14 cellular contexts compared by ENCODE assay signal in genomic region chr2:159265171-159265576, GRCh38. TPM values are rescaled to one million over a fixed set of nuclear protein-coding genes. Genes with fewer than 3 reads are reported as not detected.
DNase-seq lines count a peak whose midpoint lies in the region; ATAC-seq, FAIRE-seq and TF ChIP-seq lines count a peak whose summit lies in the region.
"Had no signal": no experiment of that assay in that cellular context is flagged by ENCODE, and none has a peak within 500 bp of the region (broad histone marks: within the 10 kb centered on the region; RNA-seq: fewer than 3 reads in every experiment).

No MANE protein-coding gene starts in this region.

- DNase-seq in GM23248 (peak; percentile 9), OCI-M1 (lab: John Stamatoyannopoulos, UW) (peak; percentile 32), epithelial cell of proximal tubule (ENCODE audit: low read depth) (peak; percentile 20), non-pigmented ciliary epithelial cell (ENCODE audit: low read depth) (peak; percentile 43), osteoblast (ENCODE audit: insufficient read length, low spot score, missing footprints) (no peak), gastrocnemius medialis (no peak), D721Med (ENCODE audit: insufficient read length, low spot score) (no peak)
- DNase-seq: activated naive CD4-positive, alpha-beta T cell treated with Interleukin-2 at 50 U/mL for 16 hours; CD8-positive, alpha-beta T cell; foreskin fibroblast; NCI-H1092; NCI-H524 treated with DMSO at 0.1 percent for 48 hours; Right ventricle myocardium superior had no signal

- 18 to 31% methylated on average over 1 of the region's 1 CpG for WGBS in GM23248 (ENCODE audit: low coverage in 1 of 2, low lambda C conversion rate in 2 of 2, missing lambda C conversion rate in 2 of 2), 2 experiments

- H3K9me2 ChIP-seq in GM23248 (ENCODE audit: insufficient read depth), result no peaks in the 10 kb centered on the region

- H3K27ac ChIP-seq in GM23248 (no peak overlapping the region), osteoblast (ENCODE audit: low read depth, low read length) (no peak overlapping the region), gastrocnemius medialis (no peak overlapping the region)

- H3K4me1 ChIP-seq in GM23248 (ENCODE audit: insufficient read depth) (no peaks in the 10 kb centered on the region), osteoblast (ENCODE audit: insufficient read depth, low read length) (peaks cover 4% of the 10 kb centered on the region), gastrocnemius medialis (no peaks in the 10 kb centered on the region)

- FAIRE-seq in D721Med (lab: Jason Lieb, UNC), result no peak
- FAIRE-seq: keratinocyte had no signal

- H3K27me3 ChIP-seq in GM23248 (replicated peaks; ENCODE audit: insufficient read depth) (no peaks in the 10 kb centered on the region), osteoblast (ENCODE audit: insufficient read depth, low read length) (no peaks in the 10 kb centered on the region), gastrocnemius medialis (no peaks in the 10 kb centered on the region)

- H4K20me1 ChIP-seq in GM23248 (ENCODE audit: insufficient read depth), result no peaks in the 10 kb centered on the region
- no peaks in the 10 kb centered on the region for H4K20me1 ChIP-seq in osteoblast (ENCODE audit: insufficient read depth, low read length)

- TF ChIP-seq CTCF in epithelial cell of proximal tubule (conservative IDR thresholded peaks at IDR 0.05; ENCODE audit: low read depth, low read length) (no peak), osteoblast (IDR thresholded peaks at IDR 0.05; ENCODE audit: extremely low read depth, low read depth, low read length) (no peak), gastrocnemius medialis (IDR thresholded peaks at IDR 0.05 in 4 of 5, conservative IDR thresholded peaks at IDR 0.05 in 1 of 5) (no peak), D721Med (IDR thresholded peaks at IDR 0.05; ENCODE audit: insufficient read depth, missing control alignments) (no peak)

- H3K4me2 ChIP-seq in GM23248 (ENCODE audit: unreplicated experiment) (no peak overlapping the region), osteoblast (ENCODE audit: insufficient read depth, low read length) (no peak overlapping the region)

- H3K4me3 ChIP-seq in GM23248, result no peak overlapping the region
- H3K4me3 ChIP-seq in epithelial cell of proximal tubule (ENCODE audit: low read depth, low read length), result no peak overlapping the region
- no peak overlapping the region for H3K4me3 ChIP-seq in osteoblast (ENCODE audit: insufficient read depth, low read length)
- no peak overlapping the region for H3K4me3 ChIP-seq in gastrocnemius medialis

- intact Hi-C loops in gastrocnemius medialis (cut with DNase I; ENCODE audit: low total_unique reads), result no loop called here

- H3K79me2 ChIP-seq in GM23248 (ENCODE audit: insufficient read depth) (no peaks in the 10 kb centered on the region), osteoblast (ENCODE audit: insufficient read depth, low read length) (peaks cover 3% of the 10 kb centered on the region)

- no peak overlapping the region for H3K9ac ChIP-seq in GM23248

- no peaks in the 10 kb centered on the region for H3K9me3 ChIP-seq in GM23248 (ENCODE audit: low read depth)
- no peaks in the 10 kb centered on the region for H3K9me3 ChIP-seq in osteoblast (ENCODE audit: low read depth, low read length)
- H3K9me3 ChIP-seq in gastrocnemius medialis, result no peaks in the 10 kb centered on the region

- H3F3A ChIP-seq in GM23248 (ENCODE audit: insufficient read depth), result no peaks in the 10 kb centered on the region

- no peak for ATAC-seq in gastrocnemius medialis
- ATAC-seq: CD8-positive, alpha-beta T cell had no signal

- TF ChIP-seq POLR2A in gastrocnemius medialis (IDR thresholded peaks at IDR 0.05), result no peak

- H3K36me3 ChIP-seq in GM23248 (ENCODE audit: low read depth), result no peaks in the 10 kb centered on the region
- no peaks in the 10 kb centered on the region for H3K36me3 ChIP-seq in osteoblast (ENCODE audit: insufficient read depth, low read length)
- no peaks in the 10 kb centered on the region for H3K36me3 ChIP-seq in gastrocnemius medialis

- H2AFZ ChIP-seq in GM23248, result no peak overlapping the region
- no peak overlapping the region for H2AFZ ChIP-seq in osteoblast (ENCODE audit: low read length)

- in situ Hi-C loops in GM23248 (cut with MboI) (no loop called here), gastrocnemius medialis (cut with MboI; ENCODE audit: low sequenced_read_pairs in 4 of 4) (no loop called here)

RNA-seq across cellular contexts. Expression of gene WDSUB1, which starts 21.3 kb away (rescaled TPM):
- 4.2 and 6.7 TPM in 2 replicates for total RNA-seq in GM23248 (2014; rRNA removed; shearing (Covaris generic))
- polyA plus RNA-seq in GM23248 (2016; fragmentation: Nextera tagmentation; extraction: Ambion mirVana), result 8.4 and 9.3 TPM in 2 replicates
- 2.2 and 5.4 TPM in 2 replicates for total RNA-seq in epithelial cell of proximal tubule
- total RNA-seq in osteoblast, result 12.7 and 13.8 TPM in 2 replicates
- total RNA-seq in gastrocnemius medialis, result 1 to 10 TPM; 1.4 to 3.1 (median 2.5) TPM

Comparison
In these comparisons a context has a peak if more than half of its experiments do, and no peak if none do; other contexts are left out.
1. DNase-seq: peak in GM23248 (single experiment), OCI-M1 (single experiment), epithelial cell of proximal tubule (single experiment) and non-pigmented ciliary epithelial cell (single experiment); none in osteoblast (single experiment), gastrocnemius medialis (0 of 2) and D721Med (single experiment).